ENCODE assay signal across 1 cellular context in genomic region chr19:3365093-3365446, GRCh38.
TF ChIP-seq lines count a peak whose summit lies in the region.

No MANE protein-coding gene starts in this region.

TF ChIP-seq in WTC11, 78 proteins besides CTCF, POLR2A, EP300 and RAD21 (continued from another document):
- no peak for TF ChIP-seq FOXK1 (CRISPR knock-in tag; IDR thresholded peaks at IDR 0.05)
- TF ChIP-seq NFYB (CRISPR knock-in tag; conservative IDR thresholded peaks at IDR 0.05; ENCODE audit: low read depth), result no peak
- no peak for TF ChIP-seq ZNF396 (CRISPR knock-in tag; IDR thresholded peaks at IDR 0.05; ENCODE audit: borderline replicate concordance)
- TF ChIP-seq ATF2 (CRISPR knock-in tag; IDR thresholded peaks at IDR 0.05; ENCODE audit: borderline replicate concordance, low read depth), result no peak
